2 cellular contexts compared by ENCODE assay signal in genomic region chr15:25866874-25867273, GRCh38.
TF ChIP-seq lines count a peak whose summit lies in the region.

No MANE protein-coding gene starts in this region.

TF ChIP-seq in A549, 52 proteins besides CTCF, POLR2A, EP300 and RAD21 (continued from another document):
- TF ChIP-seq EHMT2 (IDR thresholded peaks at IDR 0.05; ENCODE audit: low read depth) (no peak), FOSB (CRISPR knock-in tag; IDR thresholded peaks at IDR 0.05) (no peak)

TF ChIP-seq in IMR-90, 13 proteins besides CTCF, POLR2A, EP300 and RAD21 (continued from another document):
- TF ChIP-seq RCOR1 (IDR thresholded peaks at IDR 0.05; ENCODE audit: insufficient replicate concordance, low read length): no peak
